1 cellular context compared by ENCODE assay signal in the genomic region with DNA sequence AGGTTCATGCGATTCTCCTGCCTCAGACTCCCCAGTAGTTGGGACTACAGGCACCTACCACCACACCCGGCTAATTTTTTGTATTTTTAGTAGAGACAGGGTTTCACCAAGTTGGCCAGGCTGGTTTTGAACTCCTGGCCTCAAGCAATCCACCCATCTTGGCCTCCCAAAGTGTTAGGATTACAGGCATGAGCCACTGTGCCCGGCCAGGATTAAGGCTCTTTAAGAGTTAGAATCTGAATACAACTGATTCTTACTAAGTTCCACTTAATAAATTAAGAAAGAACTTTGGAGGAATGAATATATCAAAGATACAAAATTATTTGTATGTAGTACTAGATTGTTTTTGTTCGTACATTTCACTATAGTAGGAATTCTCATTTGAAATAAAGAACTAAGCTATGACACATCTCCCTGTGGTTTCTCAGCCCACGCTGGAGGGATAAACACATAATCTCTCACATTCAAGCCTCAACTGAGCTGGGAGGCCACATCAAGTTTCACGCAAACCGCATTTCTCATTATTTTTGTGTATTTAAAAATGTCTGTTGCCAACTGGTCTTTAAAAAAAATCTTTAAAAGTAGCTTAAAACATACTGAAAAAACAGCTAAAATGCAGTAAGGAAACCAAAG.
TF ChIP-seq lines count a peak whose summit lies in the region.

No MANE protein-coding gene starts in this region.

TF ChIP-seq in K562, 482 proteins besides CTCF, POLR2A, EP300 and RAD21 (continued from another document and continues in another):
- TF ChIP-seq ZNF280A (IDR thresholded peaks at IDR 0.05; ENCODE audit: low read depth, partially characterized antibody) (no peak), PHTF2 (CRISPR knock-in tag; IDR thresholded peaks at IDR 0.05) (no peak), SREBF1 (IDR thresholded peaks at IDR 0.05; ENCODE audit: borderline replicate concordance, low read depth, low read length) (no peak), ZNF785 (CRISPR knock-in tag; IDR thresholded peaks at IDR 0.05) (no peak), MTA1 (IDR thresholded peaks at IDR 0.05; ENCODE audit: borderline replicate concordance) (no peak), PHF21A (IDR thresholded peaks at IDR 0.05; ENCODE audit: borderline replicate concordance, low read depth) (no peak), TOE1 (IDR thresholded peaks at IDR 0.05; ENCODE audit: borderline replicate concordance) (no peak), TOE1 (CRISPR knock-in tag; IDR thresholded peaks at IDR 0.05; ENCODE audit: borderline replicate concordance, low read depth) (no peak), MLX (CRISPR knock-in tag; conservative IDR thresholded peaks at IDR 0.05) (no peak), ZKSCAN1 (IDR thresholded peaks at IDR 0.05; ENCODE audit: low read depth, low read length) (no peak), RHOXF2B (CRISPR knock-in tag; conservative IDR thresholded peaks at IDR 0.05) (no peak), ZNF143 (CRISPR knock-in tag; IDR thresholded peaks at IDR 0.05) (no peak), ID3 (CRISPR knock-in tag; IDR thresholded peaks at IDR 0.05) (no peak), ID3 (tag; IDR thresholded peaks at IDR 0.05) (no peak), ASH1L (IDR thresholded peaks at IDR 0.05; ENCODE audit: borderline replicate concordance, low read depth, partially characterized antibody) (no peak), CBFA2T3 (IDR thresholded peaks at IDR 0.05) (0 out of 2 replicates have a peak, but pooled peaks have one; percentile 10), ZEB2 (IDR thresholded peaks at IDR 0.05) (no peak), ZBTB43 (CRISPR knock-in tag; IDR thresholded peaks at IDR 0.05) (no peak), KAT2B (IDR thresholded peaks at IDR 0.05; ENCODE audit: low read depth, low read length) (no peak), CBFB (CRISPR knock-in tag; IDR thresholded peaks at IDR 0.05) (no peak), ZC3H8 (IDR thresholded peaks at IDR 0.05) (no peak), SMARCA5 (IDR thresholded peaks at IDR 0.05) (no peak; the same call in 1 of the 2 replicates), ELF1 (tag; IDR thresholded peaks at IDR 0.05) (no peak), SAP30 (IDR thresholded peaks at IDR 0.05; ENCODE audit: borderline replicate concordance, insufficient read depth, low read depth, low read length, poor library complexity, severe bottlenecking) (no peak), ARID4B (CRISPR knock-in tag; IDR thresholded peaks at IDR 0.05) (no peak), ZNF408 (CRISPR knock-in tag; IDR thresholded peaks at IDR 0.05; ENCODE audit: low read depth) (no peak), ZNF586 (CRISPR knock-in tag; conservative IDR thresholded peaks at IDR 0.05) (no peak), TFAM (CRISPR knock-in tag; conservative IDR thresholded peaks at IDR 0.05) (no peak), EP400 (IDR thresholded peaks at IDR 0.05) (no peak; the same call in 1 of the 2 replicates), BRD4 (IDR thresholded peaks at IDR 0.05) (peak; percentile 53; the same call in 1 of the 2 replicates), RCOR1 (IDR thresholded peaks at IDR 0.05; ENCODE audit: borderline replicate concordance in 1 of 2, low read depth in 2 of 2, low read length in 2 of 2) (peak in 1 of 2 experiments; percentile 15; a peak in 1 of 4 replicates), HMG20B (CRISPR knock-in tag; IDR thresholded peaks at IDR 0.05) (no peak), HOXB6 (CRISPR knock-in tag; IDR thresholded peaks at IDR 0.05; ENCODE audit: borderline replicate concordance) (no peak), ZBTB7A (IDR thresholded peaks at IDR 0.05; ENCODE audit: borderline replicate concordance, control insufficient read depth, low read depth, low read length) (no peak), CREB3L1 (IDR thresholded peaks at IDR 0.05; ENCODE audit: borderline replicate concordance, low read depth) (no peak), NR1H2 (CRISPR knock-in tag; IDR thresholded peaks at IDR 0.05) (no peak), HDAC8 (tag; IDR thresholded peaks at IDR 0.05) (no peak), PCBP1 (IDR thresholded peaks at IDR 0.05; ENCODE audit: low read depth, low read length, poor library complexity, severe bottlenecking) (no peak), CEBPB (tag; IDR thresholded peaks at IDR 0.05) (no peak), CHD4 (IDR thresholded peaks at IDR 0.05; ENCODE audit: insufficient read depth, insufficient replicate concordance, low read depth, low read length, poor library complexity, severe bottlenecking) (peak; percentile 38), DPF2 (IDR thresholded peaks at IDR 0.05) (peak; percentile 81), MEIS2 (IDR thresholded peaks at IDR 0.05; ENCODE audit: partially characterized antibody) (no peak), ZNF212 (CRISPR knock-in tag; IDR thresholded peaks at IDR 0.05) (no peak), NFRKB (IDR thresholded peaks at IDR 0.05; ENCODE audit: low read depth) (no peak; the same call in 1 of the 2 replicates), MED1 (CRISPR knock-in tag; IDR thresholded peaks at IDR 0.05; ENCODE audit: borderline replicate concordance) (no peak), KAT8 (IDR thresholded peaks at IDR 0.05; ENCODE audit: low read depth) (no peak), PRPF4 (IDR thresholded peaks at IDR 0.05; ENCODE audit: insufficient read depth, low read depth, low read length, poor library complexity, severe bottlenecking) (no peak), NFIX (CRISPR knock-in tag; IDR thresholded peaks at IDR 0.05; ENCODE audit: low read depth) (no peak), FOXJ3 (CRISPR knock-in tag; IDR thresholded peaks at IDR 0.05) (no peak), SMARCC2 (IDR thresholded peaks at IDR 0.05; ENCODE audit: low read depth) (peak; percentile 66; the same call in 1 of the 2 replicates), GTF2F1 (IDR thresholded peaks at IDR 0.05; ENCODE audit: low read depth, low read length) (no peak), ZNF224 (CRISPR knock-in tag; IDR thresholded peaks at IDR 0.05) (no peak)
- TF ChIP-seq, protein P1, sequence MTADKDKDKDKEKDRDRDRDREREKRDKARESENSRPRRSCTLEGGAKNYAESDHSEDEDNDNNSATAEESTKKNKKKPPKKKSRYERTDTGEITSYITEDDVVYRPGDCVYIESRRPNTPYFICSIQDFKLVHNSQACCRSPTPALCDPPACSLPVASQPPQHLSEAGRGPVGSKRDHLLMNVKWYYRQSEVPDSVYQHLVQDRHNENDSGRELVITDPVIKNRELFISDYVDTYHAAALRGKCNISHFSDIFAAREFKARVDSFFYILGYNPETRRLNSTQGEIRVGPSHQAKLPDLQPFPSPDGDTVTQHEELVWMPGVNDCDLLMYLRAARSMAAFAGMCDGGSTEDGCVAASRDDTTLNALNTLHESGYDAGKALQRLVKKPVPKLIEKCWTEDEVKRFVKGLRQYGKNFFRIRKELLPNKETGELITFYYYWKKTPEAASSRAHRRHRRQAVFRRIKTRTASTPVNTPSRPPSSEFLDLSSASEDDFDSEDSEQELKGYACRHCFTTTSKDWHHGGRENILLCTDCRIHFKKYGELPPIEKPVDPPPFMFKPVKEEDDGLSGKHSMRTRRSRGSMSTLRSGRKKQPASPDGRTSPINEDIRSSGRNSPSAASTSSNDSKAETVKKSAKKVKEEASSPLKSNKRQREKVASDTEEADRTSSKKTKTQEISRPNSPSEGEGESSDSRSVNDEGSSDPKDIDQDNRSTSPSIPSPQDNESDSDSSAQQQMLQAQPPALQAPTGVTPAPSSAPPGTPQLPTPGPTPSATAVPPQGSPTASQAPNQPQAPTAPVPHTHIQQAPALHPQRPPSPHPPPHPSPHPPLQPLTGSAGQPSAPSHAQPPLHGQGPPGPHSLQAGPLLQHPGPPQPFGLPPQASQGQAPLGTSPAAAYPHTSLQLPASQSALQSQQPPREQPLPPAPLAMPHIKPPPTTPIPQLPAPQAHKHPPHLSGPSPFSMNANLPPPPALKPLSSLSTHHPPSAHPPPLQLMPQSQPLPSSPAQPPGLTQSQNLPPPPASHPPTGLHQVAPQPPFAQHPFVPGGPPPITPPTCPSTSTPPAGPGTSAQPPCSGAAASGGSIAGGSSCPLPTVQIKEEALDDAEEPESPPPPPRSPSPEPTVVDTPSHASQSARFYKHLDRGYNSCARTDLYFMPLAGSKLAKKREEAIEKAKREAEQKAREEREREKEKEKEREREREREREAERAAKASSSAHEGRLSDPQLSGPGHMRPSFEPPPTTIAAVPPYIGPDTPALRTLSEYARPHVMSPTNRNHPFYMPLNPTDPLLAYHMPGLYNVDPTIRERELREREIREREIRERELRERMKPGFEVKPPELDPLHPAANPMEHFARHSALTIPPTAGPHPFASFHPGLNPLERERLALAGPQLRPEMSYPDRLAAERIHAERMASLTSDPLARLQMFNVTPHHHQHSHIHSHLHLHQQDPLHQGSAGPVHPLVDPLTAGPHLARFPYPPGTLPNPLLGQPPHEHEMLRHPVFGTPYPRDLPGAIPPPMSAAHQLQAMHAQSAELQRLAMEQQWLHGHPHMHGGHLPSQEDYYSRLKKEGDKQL (CRISPR knock-in tag; IDR thresholded peaks at IDR 0.05; ENCODE audit: borderline replicate concordance), result no peak
